In genomic region chr16:29157051-29157923, GRCh38 we compare ENCODE assay signal across 8 cellular contexts.
DNase-seq lines count a peak whose midpoint lies in the region; FAIRE-seq and TF ChIP-seq lines count a peak whose summit lies in the region.
"Not testable (repeated sequence)": the region's sequence is repeated elsewhere in the genome, so short reads cannot be mapped to it uniquely, and the experiment has no call there.

No MANE protein-coding gene starts in this region.

- H2AFZ ChIP-seq in SK-N-SH (ENCODE audit: low read depth); endothelial cell of umbilical vein (ENCODE audit: low read depth, low read length): not testable (repeated sequence)

- peak overlapping the region; percentile 77 to 94 (median 86) for H3K27ac Mint-ChIP-seq in CD4-positive, alpha-beta memory T cell
- peak overlapping the region; percentile 86 for H3K27ac Mint-ChIP-seq in nephron progenitor cell

- peaks cover 17 to 18% of the 10 kb centered on the region in 2 donors for H3K36me3 Mint-ChIP-seq in CD4-positive, alpha-beta memory T cell
- H3K36me3 Mint-ChIP-seq in nephron progenitor cell (ENCODE audit: low read depth): not testable (repeated sequence)

- TF ChIP-seq RAD21 in SK-N-SH (IDR thresholded peaks at IDR 0.05; ENCODE audit: low read length): not testable (repeated sequence)

- not testable (repeated sequence) for TF ChIP-seq CTCF in SK-N-SH (IDR thresholded peaks at IDR 0.05); endothelial cell of umbilical vein (IDR thresholded peaks at IDR 0.05; ENCODE audit: extremely low read depth in 1 of 2, insufficient read depth in 1 of 2, low read depth in 1 of 2, low read length in 2 of 2); nephron progenitor cell (IDR thresholded peaks at IDR 0.05); suprapubic skin (IDR thresholded peaks at IDR 0.05)

- H3K36me3 ChIP-seq in CD4-positive, alpha-beta memory T cell (ENCODE audit: insufficient read depth, low read length); HUES64 (ENCODE audit: insufficient read depth, low read length); SK-N-SH (replicated peaks in 1 of 2; ENCODE audit: control insufficient read depth in 1 of 2, insufficient read depth in 2 of 2, low read length in 1 of 2); endothelial cell of umbilical vein (ENCODE audit: control insufficient read depth in 2 of 2, extremely low read depth in 1 of 2, insufficient read depth in 2 of 2, low read length in 2 of 2); suprapubic skin: not testable (repeated sequence)

- intact Hi-C loops in CD4-positive, alpha-beta memory T cell (cut with micrococcal nuclease): not testable (repeated sequence)
- intact Hi-C loops in endothelial cell of umbilical vein (cut with micrococcal nuclease): loop anchor here (2.0 kb wide), 1 partner anchor 22 kb away; no protein-coding TSS in a partner anchor

- H3K4me1 Mint-ChIP-seq in CD4-positive, alpha-beta memory T cell: peaks cover 10 to 47% (median 20%) of the 10 kb centered on the region in 4 donors
- peaks cover 30% of the 10 kb centered on the region for H3K4me1 Mint-ChIP-seq in nephron progenitor cell

- TSS peak; percentile 97 for BruUV-seq in endothelial cell of umbilical vein (replicated peaks; lab: Mats Ljungman, UMichigan)

- H3K27me3 Mint-ChIP-seq in CD4-positive, alpha-beta memory T cell: not testable (repeated sequence)
- H3K27me3 Mint-ChIP-seq in nephron progenitor cell (ENCODE audit: low read depth, poor library complexity): peaks cover 12% of the 10 kb centered on the region

- FAIRE-seq in endothelial cell of umbilical vein (lab: Jason Lieb, UNC): peak; percentile 100

- H3F3A ChIP-seq in SK-N-SH (replicated peaks; ENCODE audit: insufficient read depth): not testable (repeated sequence)

- H4K20me1 ChIP-seq in SK-N-SH (ENCODE audit: insufficient read depth); endothelial cell of umbilical vein (replicated peaks; ENCODE audit: control insufficient read depth, extremely low read depth, insufficient read depth, low read length): not testable (repeated sequence)

- H3K27me3 ChIP-seq in CD4-positive, alpha-beta memory T cell (ENCODE audit: insufficient read depth, low read length); HUES64 (ENCODE audit: insufficient read depth, low read length); SK-N-SH (ENCODE audit: insufficient read depth); endothelial cell of umbilical vein (ENCODE audit: control insufficient read depth in 2 of 2, insufficient read depth in 2 of 2, low read length in 2 of 2); suprapubic skin: not testable (repeated sequence)

- H3K9ac ChIP-seq in HUES64 (ENCODE audit: low read depth, low read length) (peak overlapping the region; percentile 70; the same call in 1 of the 2 replicates), SK-N-SH (peak overlapping the region; percentile 63), endothelial cell of umbilical vein (replicated peaks; ENCODE audit: extremely low read depth, insufficient read depth, low read length) (peak overlapping the region; percentile 92)

- H3K9me3 ChIP-seq in CD4-positive, alpha-beta memory T cell (ENCODE audit: control insufficient read depth in 1 of 2, low read length in 2 of 2); HUES64 (ENCODE audit: insufficient read depth, low read depth, low read length); SK-N-SH; endothelial cell of umbilical vein (replicated peaks; ENCODE audit: control insufficient read depth, insufficient read depth, low read length); suprapubic skin: not testable (repeated sequence)

- not testable (repeated sequence) for H3K4me1 ChIP-seq in CD4-positive, alpha-beta memory T cell (ENCODE audit: insufficient read depth, low read length)
- H3K4me1 ChIP-seq in HUES64 (ENCODE audit: insufficient read depth, low read length): peaks cover 19% of the 10 kb centered on the region
- peaks cover 12 to 29% of the 10 kb centered on the region in 2 experiments; a peak in 3 of 4 replicates for H3K4me1 ChIP-seq in SK-N-SH (ENCODE audit: control insufficient read depth in 1 of 2, insufficient read depth in 2 of 2, low read depth in 1 of 2, low read length in 1 of 2)
- peaks cover 23% of the 10 kb centered on the region for H3K4me1 ChIP-seq in endothelial cell of umbilical vein (ENCODE audit: control insufficient read depth, extremely low read depth, insufficient read depth, low read length)
- peaks cover 42% of the 10 kb centered on the region for H3K4me1 ChIP-seq in suprapubic skin

- not testable (repeated sequence) for H3K9me1 ChIP-seq in endothelial cell of umbilical vein (replicated peaks; ENCODE audit: control insufficient read depth, extremely low read depth, insufficient read depth, low read length)

- H3K9me2 ChIP-seq in SK-N-SH: not testable (repeated sequence)

- peak overlapping the region; percentile 2 for H3K27ac ChIP-seq in CD4-positive, alpha-beta memory T cell (ENCODE audit: low read depth, low read length)
- H3K27ac ChIP-seq in HUES64 (ENCODE audit: low read depth, low read length) (peak overlapping the region; percentile 91), SK-N-SH (ENCODE audit: low read depth in 2 of 2, low read length in 1 of 2) (peak overlapping the region; percentile 72 to 82; a peak in 3 of 4 replicates), endothelial cell of umbilical vein (ENCODE audit: insufficient read depth, low read depth, low read length) (peak overlapping the region; percentile 96), suprapubic skin (peak overlapping the region; percentile 84)

- not testable (repeated sequence) for H3K4me3 ChIP-seq in CD4-positive, alpha-beta memory T cell (ENCODE audit: low read length in 2 of 2); HUES64 (ENCODE audit: low read length); SK-N-SH (ENCODE audit: low read depth in 2 of 2, low read length in 1 of 2); suprapubic skin
- peak overlapping the region in 1 of 3 experiments; percentile 24 for H3K4me3 ChIP-seq in endothelial cell of umbilical vein (replicated peaks in 1 of 3; ENCODE audit: insufficient read depth in 1 of 3, low read depth in 1 of 3, low read length in 3 of 3)

- peak in 2 of 5 donors; percentile 23 to 59 for DNase-seq in CD4-positive, alpha-beta memory T cell
- not testable (repeated sequence) for DNase-seq in SK-N-SH; nephron progenitor cell; suprapubic skin (ENCODE audit: low spot score in 2 of 2)
- peak; percentile 99 for DNase-seq in amniotic epithelial cell (ENCODE audit: low read depth)
- DNase-seq in endothelial cell of umbilical vein (ENCODE audit: low read depth, low spot score): peak; percentile 97
- DNase-seq in iPS DF 4.7 (ENCODE audit: extremely low read depth, low spot score): peak; percentile 56

- TF ChIP-seq POLR2A in endothelial cell of umbilical vein (IDR thresholded peaks at IDR 0.05; ENCODE audit: low read depth, low read length); suprapubic skin (IDR thresholded peaks at IDR 0.05): not testable (repeated sequence)

- POLR2A ChIA-PET in CD4-positive, alpha-beta memory T cell (lab: Charles Lee; ENCODE audit: partially characterized antibody); SK-N-SH (lab: Yijun Ruan, JAX); endothelial cell of umbilical vein (lab: Charles Lee): not testable (repeated sequence)

- CTCF ChIA-PET in CD4-positive, alpha-beta memory T cell (lab: Charles Lee; ENCODE audit: partially characterized antibody); SK-N-SH (lab: Yijun Ruan, JAX): not testable (repeated sequence)
- CTCF ChIA-PET in endothelial cell of umbilical vein (lab: Charles Lee): interaction anchor here (1.3 kb wide), 1 partner anchor 22 kb away, joined by 3 read pairs; no protein-coding TSS in a partner anchor

- dilution Hi-C loops in endothelial cell of umbilical vein (cut with MboI; ENCODE audit: extremely low pct_ligation_motif_present, low sequenced_read_pairs): not testable (repeated sequence)

- H3K9me3 Mint-ChIP-seq in CD4-positive, alpha-beta memory T cell; nephron progenitor cell: not testable (repeated sequence)

- not testable (repeated sequence) for TF ChIP-seq EP300 in SK-N-SH (IDR thresholded peaks at IDR 0.05; ENCODE audit: borderline replicate concordance in 1 of 2, low read depth in 1 of 2, low read length in 1 of 2); suprapubic skin (IDR thresholded peaks at IDR 0.05)

- 40% methylated on average over 21 of the region's 22 CpGs for WGBS in HUES64
- 57% methylated on average over 18 of the region's 22 CpGs for WGBS in SK-N-SH (ENCODE audit: low lambda C conversion rate)
- 49% methylated on average over 21 of the region's 22 CpGs for WGBS in suprapubic skin

- peak overlapping the region; percentile 34; the same call in 1 of the 2 replicates for H3K4me2 ChIP-seq in SK-N-SH
- peak overlapping the region; percentile 43 for H3K4me2 ChIP-seq in endothelial cell of umbilical vein (ENCODE audit: insufficient read depth, low read length)

- H3K79me2 ChIP-seq in SK-N-SH (ENCODE audit: insufficient read depth); endothelial cell of umbilical vein (ENCODE audit: control insufficient read depth, insufficient read depth, low read length): not testable (repeated sequence)

- peak overlapping the region in 1 of 8 donors; percentile 5 for H3K4me3 Mint-ChIP-seq in CD4-positive, alpha-beta memory T cell
- H3K4me3 Mint-ChIP-seq in nephron progenitor cell: not testable (repeated sequence)

TF ChIP-seq in SK-N-SH, 30 proteins besides CTCF, POLR2A, EP300 and RAD21 (continues in another document):
- TF ChIP-seq FOSL2 (IDR thresholded peaks at IDR 0.05; ENCODE audit: borderline replicate concordance, low read depth) (peak; percentile 26; the same call in 1 of the 2 replicates), TCF12 (IDR thresholded peaks at IDR 0.05) (peak; percentile 13; the same call in 1 of the 2 replicates)

TF ChIP-seq in endothelial cell of umbilical vein, 7 proteins besides CTCF, POLR2A, EP300 and RAD21:
- TF ChIP-seq POLR2AphosphoS5 (IDR thresholded peaks at IDR 0.05; ENCODE audit: insufficient read depth, low read depth, low read length) (peak; percentile 61), FOS (IDR thresholded peaks at IDR 0.05; ENCODE audit: borderline replicate concordance, insufficient read depth, low read length) (peak; percentile 75), JUN (IDR thresholded peaks at IDR 0.05; ENCODE audit: borderline replicate concordance, insufficient read depth, insufficient read length, low read depth) (peak; percentile 88)

Comparison
In these comparisons a context has a peak if more than half of its experiments do, and no peak if none do; other contexts are left out.
1. H3K27ac ChIP-seq: peak in every context shown above with its lines; median percentile 96 in endothelial cell of umbilical vein; 91 in HUES64; 84 in suprapubic skin; 77 in SK-N-SH; 2 in CD4-positive, alpha-beta memory T cell.